ENCODE assay signal across 3 cellular contexts in genomic region chr16:87189426-87189825, GRCh38.
"Had no signal": no experiment of that assay in that cellular context is flagged by ENCODE, and none has a peak within 500 bp of the region (broad histone marks: within the 10 kb centered on the region; RNA-seq: fewer than 3 reads in every experiment).

No MANE protein-coding gene starts in this region.

- DNase-seq: GDM1, GF-D8 had no signal

- H3K4me3 ChIP-seq: GM12878 had no signal

- ATAC-seq: GM12878 had no signal
